21 cellular contexts compared by ENCODE assay signal in genomic region chr19:46022061-46022430, GRCh38. TPM values are rescaled to one million over a fixed set of nuclear protein-coding genes. Genes with fewer than 3 reads are reported as not detected.
A peak's percentile ranks its signal among the peaks of the same experiment; 100 is the strongest.
DNase-seq lines count a peak whose midpoint lies in the region; ATAC-seq, FAIRE-seq and TF ChIP-seq lines count a peak whose summit lies in the region.
"Had no signal": no experiment of that assay in that cellular context is flagged by ENCODE, and none has a peak within 500 bp of the region (broad histone marks: within the 10 kb centered on the region; RNA-seq: fewer than 3 reads in every experiment).

No MANE protein-coding gene starts in this region.

- TF ChIP-seq CTCF in RWPE1 (conservative IDR thresholded peaks at IDR 0.05; ENCODE audit: low read depth), result no peak
- no peak for TF ChIP-seq CTCF in left lung (IDR thresholded peaks at IDR 0.05)

- H3K27ac ChIP-seq in RWPE1, result peak overlapping the region; percentile 67
- peak overlapping the region in 1 of 2 donors; percentile 92 for H3K27ac ChIP-seq in left lung
- H3K27ac ChIP-seq: BLaER1, Peyer's patch had no signal

- peaks cover 6 to 12% of the 10 kb centered on the region in 2 donors for H3K4me1 Mint-ChIP-seq in effector memory CD8-positive, alpha-beta T cell (ENCODE audit: low read depth in 2 of 2)

- peaks cover 17 to 54% of the 10 kb centered on the region in 2 donors for H3K27me3 ChIP-seq in left lung
- H3K27me3 ChIP-seq: BLaER1 had no signal

- ATAC-seq in left lung (no peak), HG03280 (IDR thresholded peaks at IDR 0.05; ENCODE audit: unreplicated experiment) (no peak)
- no peak for ATAC-seq in effector memory CD8-positive, alpha-beta T cell (replicated peaks)

- H3K4me1 ChIP-seq in left lung, result peaks cover 0 to 31% of the 10 kb centered on the region in 2 donors
- H3K4me1 ChIP-seq: Peyer's patch had no signal

- no peaks in the 10 kb centered on the region for H3K36me3 ChIP-seq in left lung
- H3K36me3 ChIP-seq: Peyer's patch had no signal

- H3K9me3 ChIP-seq in left lung, result no peaks in the 10 kb centered on the region
- H3K9me3 ChIP-seq: BLaER1, Peyer's patch had no signal

- peaks cover 17 to 44% of the 10 kb centered on the region in 2 donors for H3K27me3 Mint-ChIP-seq in effector memory CD8-positive, alpha-beta T cell

- CTCF ChIA-PET in RWPE1 (lab: Yijun Ruan, JAX), result interaction anchor here (0.6 kb wide), 1 partner anchor 91 kb away, joined by 4 read pairs; no protein-coding TSS in a partner anchor

- POLR2A ChIA-PET in RWPE1 (lab: Yijun Ruan, JAX; ENCODE audit: low non-redundant PET), result no interaction called here

- H3K9me3 Mint-ChIP-seq in effector memory CD8-positive, alpha-beta T cell, result no peaks in the 10 kb centered on the region
- H3K9me3 Mint-ChIP-seq: CD8-positive, alpha-beta memory T cell had no signal

- H3K27ac Mint-ChIP-seq in effector memory CD8-positive, alpha-beta T cell, result no peak overlapping the region
- H3K27ac Mint-ChIP-seq: CD8-positive, alpha-beta memory T cell had no signal

- H3K4me3 ChIP-seq in left lung, result peak overlapping the region in 1 of 2 donors; percentile 28
- H3K4me3 ChIP-seq: BLaER1, Peyer's patch had no signal

- no peaks in the 10 kb centered on the region for H3K36me3 Mint-ChIP-seq in effector memory CD8-positive, alpha-beta T cell (ENCODE audit: insufficient read depth)

- H3K4me3 Mint-ChIP-seq in effector memory CD8-positive, alpha-beta T cell, result no peak overlapping the region
- H3K4me3 Mint-ChIP-seq: CD8-positive, alpha-beta memory T cell had no signal

- DNase-seq in ELR (ENCODE audit: low read depth), result peak; percentile 13
- no peak for DNase-seq in RWPE1 (ENCODE audit: low spot score)
- peak; percentile 32 to 63 for DNase-seq in left lung
- DNase-seq in posterior vena cava (ENCODE audit: low spot score), result peak; percentile 77
- no peak for DNase-seq in effector memory CD8-positive, alpha-beta T cell
- DNase-seq in NCI-H187 treated with DMSO at 0.1 percent for 48 hours (lab: John Stamatoyannopoulos, UW), result no peak
- DNase-seq in HTR-8/SVneo (ENCODE audit: insufficient read length, low spot score), result no peak
- DNase-seq: CD8-positive, alpha-beta memory T cell; DMS79; HCEC 1CT; KG1; MV-4-11; NCI-H1694 treated with DMSO at 0.1 percent for 48 hours; NCI-H524; SW 1271 had no signal

- FAIRE-seq in HTR-8/SVneo (lab: Jason Lieb, UNC), result no peak

- intact Hi-C loops in left lung (cut with DNase I), result no loop called here
- intact Hi-C loops in posterior vena cava (cut with DNase I), result loop anchor here in 1 of 2 donors (10.0 kb wide), 1 partner anchor 243 kb away; no protein-coding TSS in a partner anchor

RNA-seq across cellular contexts. Expression of gene PGLYRP1, which starts 0.8 kb away (rescaled TPM):
- 1 to 10 TPM in 1 of 2 donors, under 1 TPM in 1; 0.38 to 6.3 TPM for total RNA-seq in left lung
- total RNA-seq in posterior vena cava, result not detected
- total RNA-seq: A673; CD8-positive, alpha-beta memory T cell; G401; Peyer's patch had no signal

RNA-seq across cellular contexts. Expression of gene IGFL4, which starts 18.8 kb away (rescaled TPM):
- total RNA-seq in left lung (not detected), posterior vena cava (not detected)
- total RNA-seq: A673; CD8-positive, alpha-beta memory T cell; G401; Peyer's patch; Right ventricle myocardium inferior had no signal

RNA-seq across cellular contexts. Expression of gene CCDC61, which starts 26.8 kb away (rescaled TPM):
- total RNA-seq in left lung (10 to 100 TPM; 15.9 to 17.3 TPM), posterior vena cava (10 to 100 TPM in 1 of 2 donors, 1 to 10 TPM in 1; 10.0 to 12.9 TPM)

RNA-seq across cellular contexts. Expression of gene NOVA2, which starts 48.4 kb away (rescaled TPM):
- total RNA-seq in left lung (10 to 100 TPM in 1 of 2 donors, 1 to 10 TPM in 1; 6.4 to 12.6 TPM), posterior vena cava (1 to 10 TPM; 7.9 to 8.0 TPM)
- total RNA-seq: A673; CD8-positive, alpha-beta memory T cell; G401 had no signal

Comparison
In these comparisons a context has a peak if more than half of its experiments do, and no peak if none do; other contexts are left out.
1. DNase-seq: peak in ELR (single experiment), left lung (2 of 2) and posterior vena cava (single experiment); none in RWPE1 (single experiment), effector memory CD8-positive, alpha-beta T cell (0 of 3), NCI-H187 treated with DMSO at 0.1 percent for 48 hours (single experiment) and HTR-8/SVneo (single experiment).